In genomic region chr2:226791056-226791486, GRCh38 we compare ENCODE assay signal across 8 cellular contexts. TPM values are rescaled to one million over a fixed set of nuclear protein-coding genes. Genes with fewer than 3 reads are reported as not detected.
DNase-seq lines count a peak whose midpoint lies in the region; ATAC-seq and TF ChIP-seq lines count a peak whose summit lies in the region.

No MANE protein-coding gene starts in this region.

- CTCF ChIA-PET in WTC11 (lab: Charles Lee) = no interaction called here

- no peak for TF ChIP-seq EP300 in neural cell (conservative IDR thresholded peaks at IDR 0.05; ENCODE audit: poor library complexity, severe bottlenecking)

- in situ Hi-C loops in HAP-1 (cut with MboI; ENCODE audit: low sequenced_read_pairs) = loop anchor here (10.0 to 25.0 kb wide), 2 partner anchors 194 to 1129 kb away; no protein-coding TSS in a partner anchor

- H3K4me1 Mint-ChIP-seq in WTC11 = peaks cover 59% of the 10 kb centered on the region

- no peak for TF ChIP-seq CTCF in MM.1S (IDR thresholded peaks at IDR 0.05; ENCODE audit: low read length)
- no peak for TF ChIP-seq CTCF in WTC11 (IDR thresholded peaks at IDR 0.05)
- no peak for TF ChIP-seq CTCF in foreskin fibroblast (IDR thresholded peaks at IDR 0.05; ENCODE audit: low read depth, low read length)
- no peak for TF ChIP-seq CTCF in neural cell (IDR thresholded peaks at IDR 0.05; ENCODE audit: poor library complexity, severe bottlenecking)

- DNase-seq in stimulated activated CD4-positive, alpha-beta T cell treated with anti-CD3 and anti-CD28 coated beads, Interleukin-2, amount 100 ng/mL, for 4 hours (ENCODE audit: low read depth) = peak; percentile 36
- DNase-seq in stimulated activated CD4-positive, alpha-beta T cell treated with anti-CD3 and anti-CD28 coated beads, Interleukin-12 subunit alpha, Interleukin-12 subunit beta, amount 100 ng/mL, for 4 hours = no peak
- DNase-seq in HAP-1 (ENCODE audit: low spot score in 2 of 2) = peak in 1 of 2 experiments; percentile 7
- DNase-seq in MM.1S = peak; percentile 50
- peak; percentile 69 for DNase-seq in WTC11 (ENCODE audit: low spot score)
- DNase-seq in foreskin fibroblast = no peak
- DNase-seq in KG1 (lab: John Stamatoyannopoulos, UW) = no peak

- H3K4me2 ChIP-seq in MM.1S (ENCODE audit: low read depth, low read length) (peak overlapping the region; percentile 57), neural cell (ENCODE audit: low read length) (peak overlapping the region; percentile 17)

- ATAC-seq in WTC11 = peak; percentile 36

- H3K9me2 ChIP-seq in MM.1S (replicated peaks; ENCODE audit: insufficient read depth, low read length) = no peaks in the 10 kb centered on the region
- H3K9me2 ChIP-seq in neural cell (ENCODE audit: insufficient read depth, low read length) = no peaks in the 10 kb centered on the region

- H3K27me3 ChIP-seq in HAP-1 (ENCODE audit: low read depth) (no peaks in the 10 kb centered on the region), MM.1S (replicated peaks; ENCODE audit: insufficient read depth, low read length) (no peaks in the 10 kb centered on the region), neural cell (ENCODE audit: insufficient read depth, low read depth, low read length) (no peaks in the 10 kb centered on the region)

- H3K36me3 ChIP-seq in HAP-1 (replicated peaks) (no peaks in the 10 kb centered on the region), MM.1S (replicated peaks; ENCODE audit: insufficient read depth, low read length) (no peaks in the 10 kb centered on the region), neural cell (ENCODE audit: insufficient read depth, low read length) (no peaks in the 10 kb centered on the region)

- peaks cover 13% of the 10 kb centered on the region for H3K36me3 Mint-ChIP-seq in WTC11

- H3K27me3 Mint-ChIP-seq in WTC11 (ENCODE audit: low read depth) = no peaks in the 10 kb centered on the region

- H3K27ac ChIP-seq in MM.1S (ENCODE audit: low read length) (peak overlapping the region; percentile 64; the same call in 1 of the 2 replicates), neural cell (ENCODE audit: low read length) (peak overlapping the region; percentile 51)

- TF ChIP-seq RAD21 in neural cell (conservative IDR thresholded peaks at IDR 0.05) = no peak

- H2AFZ ChIP-seq in MM.1S (ENCODE audit: low read length) (peak overlapping the region; percentile 40), neural cell (ENCODE audit: low read depth, low read length) (peak overlapping the region; percentile 37)

- peak overlapping the region; percentile 84 for H3K4me3 Mint-ChIP-seq in WTC11

- H3K4me1 ChIP-seq in HAP-1 (peaks cover 4% of the 10 kb centered on the region), MM.1S (ENCODE audit: low read length) (peaks cover 15% of the 10 kb centered on the region)

- H3K9ac ChIP-seq in MM.1S (ENCODE audit: low read length) (peak overlapping the region; percentile 71), neural cell (ENCODE audit: low read length) (peak overlapping the region; percentile 58)

- H3K79me2 ChIP-seq in MM.1S (ENCODE audit: low read length) (peaks cover 45% of the 10 kb centered on the region), neural cell (replicated peaks; ENCODE audit: insufficient read depth, low read length) (peaks cover 90% of the 10 kb centered on the region)

- peak overlapping the region; percentile 35 for H3K4me3 ChIP-seq in HAP-1
- H3K4me3 ChIP-seq in MM.1S (ENCODE audit: low read length) = peak overlapping the region; percentile 63
- peak overlapping the region; percentile 48 to 56 for H3K4me3 ChIP-seq in foreskin fibroblast (ENCODE audit: low read depth in 1 of 2, low read length in 2 of 2)
- peak overlapping the region; percentile 97 for H3K4me3 ChIP-seq in neural cell (ENCODE audit: low read length)

- H3F3A ChIP-seq in MM.1S (ENCODE audit: insufficient read depth, low read length) (peaks cover 30% of the 10 kb centered on the region), neural cell (ENCODE audit: insufficient read depth, low read length, poor library complexity, severe bottlenecking) (peaks cover 3% of the 10 kb centered on the region)

- H3K9me3 Mint-ChIP-seq in WTC11 = peaks cover 4% of the 10 kb centered on the region

- H3K9me3 ChIP-seq in HAP-1 = no peaks in the 10 kb centered on the region
- no peaks in the 10 kb centered on the region for H3K9me3 ChIP-seq in MM.1S (replicated peaks; ENCODE audit: insufficient read depth, low read length)
- no peaks in the 10 kb centered on the region for H3K9me3 ChIP-seq in neural cell (ENCODE audit: low read length)

- H4K20me1 ChIP-seq in MM.1S (ENCODE audit: insufficient read depth, low read length) (no peaks in the 10 kb centered on the region), neural cell (ENCODE audit: insufficient read depth) (no peaks in the 10 kb centered on the region)

- POLR2A ChIA-PET in WTC11 (lab: Charles Lee) = interaction anchor here (1.0 to 1.6 kb wide), 2 partner anchors 8 to 11 kb away, joined by 3 to 7 read pairs; partner anchors contain the start of gene IRS1

- H3K27ac Mint-ChIP-seq in WTC11 = peak overlapping the region; percentile 96

TF ChIP-seq in WTC11, 78 proteins besides CTCF, POLR2A, EP300 and RAD21 (continues in another document):
- TF ChIP-seq USF2 (CRISPR knock-in tag; IDR thresholded peaks at IDR 0.05) (peak; percentile 73), FOXK1 (CRISPR knock-in tag; IDR thresholded peaks at IDR 0.05) (peak; percentile 49; the same call in 1 of the 2 replicates), IRF1 (CRISPR knock-in tag; IDR thresholded peaks at IDR 0.05) (peak; percentile 77; the same call in 1 of the 2 replicates), ZNF423 (CRISPR knock-in tag; IDR thresholded peaks at IDR 0.05) (no peak), MAX (CRISPR knock-in tag; IDR thresholded peaks at IDR 0.05) (peak; percentile 98), JAZF1 (CRISPR knock-in tag; IDR thresholded peaks at IDR 0.05) (no peak), OVOL2 (CRISPR knock-in tag; IDR thresholded peaks at IDR 0.05; ENCODE audit: borderline replicate concordance) (no peak), NFYB (CRISPR knock-in tag; conservative IDR thresholded peaks at IDR 0.05; ENCODE audit: low read depth) (no peak), ATF3 (CRISPR knock-in tag; conservative IDR thresholded peaks at IDR 0.05) (no peak)

TF ChIP-seq in neural cell, 6 proteins besides CTCF, POLR2A, EP300 and RAD21:
- TF ChIP-seq TAF1 (IDR thresholded peaks at IDR 0.05; ENCODE audit: low read depth) (no peak), REST (IDR thresholded peaks at IDR 0.05; ENCODE audit: borderline replicate concordance) (no peak), MXI1 (conservative IDR thresholded peaks at IDR 0.05; ENCODE audit: poor library complexity, severe bottlenecking) (peak; percentile 9), POLR2AphosphoS5 (IDR thresholded peaks at IDR 0.05) (no peak), EZH2 (IDR thresholded peaks at IDR 0.05; ENCODE audit: borderline replicate concordance, insufficient read depth, low read length, poor library complexity, severe bottlenecking) (no peak)

RNA-seq across cellular contexts. Expression of gene IRS1, which starts 8.5 kb away (rescaled TPM):
- 18.2 to 22.9 TPM (median 18.6 TPM) in 3 replicates for total RNA-seq in WTC11 (2021)
- 7.2 and 7.4 TPM in 2 replicates for polyA plus RNA-seq in neural cell
- 23.6 and 29.6 TPM in 2 replicates for polyA minus RNA-seq in neural cell

RNA-seq across cellular contexts. Expression of gene RHBDD1, which starts 44.8 kb away (rescaled TPM):
- 20.5 to 26.8 TPM (median 25.7 TPM) in 3 replicates for total RNA-seq in WTC11 (2021)
- 5.4 and 14.1 TPM in 2 replicates for polyA plus RNA-seq in neural cell
- polyA minus RNA-seq in neural cell = 66.0 and 78.1 TPM in 2 replicates

Comparison
In these comparisons a context has a peak if more than half of its experiments do, and no peak if none do; other contexts are left out.
1. DNase-seq: peak in stimulated activated CD4-positive, alpha-beta T cell treated with anti-CD3 and anti-CD28 coated beads, Interleukin-2, amount 100 ng/mL, for 4 hours (single experiment), MM.1S (single experiment) and WTC11 (single experiment); none in stimulated activated CD4-positive, alpha-beta T cell treated with anti-CD3 and anti-CD28 coated beads, Interleukin-12 subunit alpha, Interleukin-12 subunit beta, amount 100 ng/mL, for 4 hours (single experiment), foreskin fibroblast (0 of 2) and KG1 (single experiment).
2. H3K4me3 ChIP-seq: peak in every context shown above with its lines; median percentile 97 in neural cell; 63 in MM.1S; 52 in foreskin fibroblast; 35 in HAP-1.